In the genomic region with DNA sequence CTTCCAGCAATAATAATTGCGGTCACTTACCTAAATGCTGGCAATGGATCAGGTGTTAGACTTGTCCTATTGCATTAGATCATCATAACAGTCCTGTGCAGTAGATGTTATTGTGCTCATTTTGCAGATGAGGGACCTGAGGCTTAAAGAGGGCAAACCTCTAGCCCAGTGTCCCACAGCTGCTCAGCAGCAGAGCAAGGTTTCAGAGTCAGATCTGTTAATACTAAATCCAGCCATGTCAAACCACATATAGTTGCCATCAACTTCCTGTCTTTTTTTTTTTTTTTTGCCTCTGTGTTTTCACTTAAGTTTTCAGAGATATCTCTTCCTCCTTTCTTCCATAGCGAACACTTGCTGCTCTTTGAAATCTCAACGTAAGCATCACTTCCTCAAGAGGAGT, we compare ENCODE assay signal across 20 cellular contexts. TPM values are rescaled to one million over a fixed set of nuclear protein-coding genes. Genes with fewer than 3 reads are reported as not detected.
DNase-seq lines count a peak whose midpoint lies in the region; ATAC-seq, FAIRE-seq and TF ChIP-seq lines count a peak whose summit lies in the region.
"Had no signal": no experiment of that assay in that cellular context is flagged by ENCODE, and none has a peak within 500 bp of the region (broad histone marks: within the 10 kb centered on the region; RNA-seq: fewer than 3 reads in every experiment).

No MANE protein-coding gene starts in this region.

- TF ChIP-seq POLR2A in gastrocnemius medialis (IDR thresholded peaks at IDR 0.05), result no peak

- peaks cover 0 to 5% of the 10 kb centered on the region in 2 donors for H3K36me3 Mint-ChIP-seq in activated naive CD4-positive, alpha-beta T cell treated with anti-CD3 and anti-CD28 coated beads, Interleukin-2, amount 50 U/mL, for 72 hours
- H3K36me3 Mint-ChIP-seq: stimulated activated naive B cell treated with anti-CD40 and anti-IgM and Interleukin-4, amounts not matched to agents 10 μg/mL and 1 μg/mL and 100 μg/mL, for 72 hours had no signal

- H3K4me3 ChIP-seq in gastrocnemius medialis, result no peak overlapping the region
- H3K4me3 ChIP-seq: K562, upper lobe of left lung had no signal

- no peaks in the 10 kb centered on the region for H3K9me3 ChIP-seq in gastrocnemius medialis
- H3K9me3 ChIP-seq: upper lobe of left lung had no signal

- H3K27ac Mint-ChIP-seq in activated naive CD4-positive, alpha-beta T cell treated with anti-CD3 and anti-CD28 coated beads, Interleukin-2, amount 50 U/mL, for 72 hours, result no peak overlapping the region
- H3K27ac Mint-ChIP-seq: activated CD4-positive, alpha-beta memory T cell treated with anti-CD3 and anti-CD28 coated beads, Interleukin-2, amount 10 ng/mL, durations not matched to agents 7 days and 5 days; stimulated activated naive B cell treated with anti-CD40 and anti-IgM and Interleukin-4, amounts not matched to agents 10 μg/mL and 1 μg/mL and 100 μg/mL, for 72 hours had no signal

- no peaks in the 10 kb centered on the region for H3K36me3 ChIP-seq in gastrocnemius medialis
- H3K36me3 ChIP-seq: upper lobe of left lung had no signal

- intact Hi-C loops in gastrocnemius medialis (cut with DNase I; ENCODE audit: low total_unique reads), result no loop called here

- TF ChIP-seq CTCF in gastrocnemius medialis (IDR thresholded peaks at IDR 0.05 in 4 of 5, conservative IDR thresholded peaks at IDR 0.05 in 1 of 5), result no peak

- H3K27me3 ChIP-seq in gastrocnemius medialis, result peaks cover 15 to 31% (median 17%) of the 10 kb centered on the region in 3 donors
- H3K27me3 ChIP-seq: upper lobe of left lung had no signal

- in situ Hi-C loops in ACHN (cut with HindIII; ENCODE audit: low pct_ligation_motif_present, low pct_unique_long_range_greater_than_20kb, low sequenced_read_pairs), result no loop called here
- in situ Hi-C loops in gastrocnemius medialis (cut with MboI; ENCODE audit: low sequenced_read_pairs in 4 of 4), result no loop called here

- peaks cover 0 to 8% of the 10 kb centered on the region in 2 donors for H3K9me3 Mint-ChIP-seq in activated naive CD4-positive, alpha-beta T cell treated with anti-CD3 and anti-CD28 coated beads, Interleukin-2, amount 50 U/mL, for 72 hours

- DNase-seq in ACHN (peak; percentile 30), GM19239 (ENCODE audit: insufficient read length, low spot score) (no peak), gastrocnemius medialis (no peak), HuH-7.5 (ENCODE audit: low spot score) (no peak)
- no peak for DNase-seq in activated naive CD4-positive, alpha-beta T cell treated with anti-CD3 and anti-CD28 coated beads, Interleukin-2, amount 50 U/mL, for 72 hours (ENCODE audit: low spot score in 2 of 2)
- no peak for DNase-seq in stimulated activated CD4-positive, alpha-beta T cell treated with anti-CD3 and anti-CD28 coated beads, Interleukin-4, amount 100 ng/mL, for 4 hours
- DNase-seq: 8988T; activated CD4-positive, alpha-beta memory T cell treated with anti-CD3 and anti-CD28 coated beads, Interleukin-2, amount 10 ng/mL, durations not matched to agents 7 days and 5 days; anterior cingulate cortex; GF-D8; islet precursor cell; NCI-H1105 treated with DMSO at 0.1 percent for 48 hours; NCI-H226; stimulated activated naive B cell treated with anti-CD40 and anti-IgM and Interleukin-4, amounts not matched to agents 10 μg/mL and 1 μg/mL and 100 μg/mL, for 72 hours; upper lobe of left lung had no signal

- no peak overlapping the region for H3K27ac ChIP-seq in gastrocnemius medialis
- H3K27ac ChIP-seq: upper lobe of left lung had no signal

- peak; percentile 72 for FAIRE-seq in GM19239 (lab: Jason Lieb, UNC)
- FAIRE-seq: K562 had no signal

- H3K4me1 ChIP-seq in gastrocnemius medialis, result no peaks in the 10 kb centered on the region
- H3K4me1 ChIP-seq: upper lobe of left lung had no signal

- ATAC-seq in HG02642 (IDR thresholded peaks at IDR 0.05; ENCODE audit: poor library complexity, unreplicated experiment), result peak; percentile 92
- peak; percentile 92 for ATAC-seq in HG03432 (IDR thresholded peaks at IDR 0.05; ENCODE audit: unreplicated experiment)
- ATAC-seq in gastrocnemius medialis, result no peak
- ATAC-seq in activated naive CD4-positive, alpha-beta T cell treated with anti-CD3 and anti-CD28 coated beads, Interleukin-2, amount 50 U/mL, for 72 hours, result no peak
- ATAC-seq: K562; stimulated activated naive B cell treated with anti-CD40 and anti-IgM and Interleukin-4, amounts not matched to agents 10 μg/mL and 1 μg/mL and 100 μg/mL, for 72 hours had no signal

RNA-seq across cellular contexts. Expression of a gene that starts 12.1 kb away (rescaled TPM):
- not detected for total RNA-seq in gastrocnemius medialis
- not detected for total RNA-seq in activated naive CD4-positive, alpha-beta T cell treated with anti-CD3 and anti-CD28 coated beads, Interleukin-2, amount 50 U/mL, for 72 hours
- total RNA-seq: activated CD4-positive, alpha-beta memory T cell treated with anti-CD3 and anti-CD28 coated beads, Interleukin-2, amount 10 ng/mL, durations not matched to agents 7 days and 5 days; epithelial cell of proximal tubule; K562; mesenteric fat pad; upper lobe of left lung had no signal

Comparison
In these comparisons a context has a peak if more than half of its experiments do, and no peak if none do; other contexts are left out.
1. ATAC-seq: peak in HG02642 (single experiment) and HG03432 (single experiment); none in gastrocnemius medialis (0 of 2) and activated naive CD4-positive, alpha-beta T cell treated with anti-CD3 and anti-CD28 coated beads, Interleukin-2, amount 50 U/mL, for 72 hours (0 of 2).